8 cellular contexts compared by ENCODE assay signal in genomic region chr4:77240469-77241066, GRCh38.
A peak's percentile ranks its signal among the peaks of the same experiment; 100 is the strongest.
DNase-seq lines count a peak whose midpoint lies in the region; ATAC-seq and TF ChIP-seq lines count a peak whose summit lies in the region.

No MANE protein-coding gene starts in this region.

- peak in 55 of 56 donors; percentile 51 to 87 (median 73) for TF ChIP-seq CTCF in dorsolateral prefrontal cortex (IDR thresholded peaks at IDR 0.05 in 54 of 56, conservative IDR thresholded peaks at IDR 0.05 in 2 of 56; ENCODE audit: low read depth in 1 of 56, partially characterized antibody in 56 of 56)

- H3K36me3 Mint-ChIP-seq in activated CD4-positive, alpha-beta T cell treated with anti-CD3 and anti-CD28 coated beads, Interleukin-2, amount 10 ng/mL, durations not matched to agents 7 days and 5 days (ENCODE audit: low read depth), result no peaks in the 10 kb centered on the region

- H3K27ac Mint-ChIP-seq in activated CD4-positive, alpha-beta T cell treated with anti-CD3 and anti-CD28 coated beads, Interleukin-2, amount 10 ng/mL, durations not matched to agents 7 days and 5 days, result no peak overlapping the region

- intact Hi-C loops in dorsolateral prefrontal cortex (cut with DNase I), result loop anchor here (1.0 to 10.0 kb wide), 4 partner anchors 117 to 364 kb away; partner anchors contain the start of gene CXCL13 (in 1 of the 2)

- DNase-seq in NCI-H446 (lab: John Stamatoyannopoulos, UW) (peak; percentile 7 to 47), NCI-H446 treated with DMSO at 0.1 percent for 48 hours (lab: John Stamatoyannopoulos, UW) (no peak), NCI-H345 (lab: John Stamatoyannopoulos, UW) (peak; percentile 25), dorsolateral prefrontal cortex (peak; percentile 46 to 68 (median 64)), lung microvascular endothelial cell (ENCODE audit: low read depth in 2 of 2) (peak; percentile 55 to 67)
- DNase-seq in activated CD4-positive, alpha-beta T cell treated with anti-CD3 and anti-CD28 coated beads, Interleukin-2, amount 10 ng/mL, durations not matched to agents 7 days and 5 days, result peak; percentile 73
- DNase-seq in stimulated activated CD8-positive, alpha-beta memory T cell treated with anti-CD3 and anti-CD28 coated beads, Interleukin-4, amount 100 ng/mL, for 1 hour (ENCODE audit: low read depth in 2 of 2, low spot score in 1 of 2), result peak; percentile 6 to 19

- CTCF ChIA-PET in activated CD4-positive, alpha-beta T cell treated with anti-CD3 and anti-CD28 coated beads, Interleukin-2, amount 10 ng/mL, durations not matched to agents 7 days and 5 days (lab: Charles Lee), result no interaction called here

- H3K27me3 ChIP-seq in dorsolateral prefrontal cortex, result peaks cover 0 to 6% (median 0%) of the 10 kb centered on the region in 45 donors

- no peaks in the 10 kb centered on the region for H3K4me1 Mint-ChIP-seq in activated CD4-positive, alpha-beta T cell treated with anti-CD3 and anti-CD28 coated beads, Interleukin-2, amount 10 ng/mL, durations not matched to agents 7 days and 5 days

- no peak overlapping the region for H3K4me3 ChIP-seq in dorsolateral prefrontal cortex

- POLR2A ChIA-PET in activated CD4-positive, alpha-beta T cell treated with anti-CD3 and anti-CD28 coated beads, Interleukin-2, amount 10 ng/mL, durations not matched to agents 7 days and 5 days (lab: Charles Lee), result no interaction called here

- peaks cover 3% of the 10 kb centered on the region for H3K27me3 Mint-ChIP-seq in activated CD4-positive, alpha-beta T cell treated with anti-CD3 and anti-CD28 coated beads, Interleukin-2, amount 10 ng/mL, durations not matched to agents 7 days and 5 days

- no peak overlapping the region for H3K27ac ChIP-seq in dorsolateral prefrontal cortex

- no peaks in the 10 kb centered on the region for H3K9me3 Mint-ChIP-seq in activated CD4-positive, alpha-beta T cell treated with anti-CD3 and anti-CD28 coated beads, Interleukin-2, amount 10 ng/mL, durations not matched to agents 7 days and 5 days

- peak; percentile 87 for ATAC-seq in HG02973 (IDR thresholded peaks at IDR 0.05; ENCODE audit: unreplicated experiment)

- H3K4me3 Mint-ChIP-seq in activated CD4-positive, alpha-beta T cell treated with anti-CD3 and anti-CD28 coated beads, Interleukin-2, amount 10 ng/mL, durations not matched to agents 7 days and 5 days, result no peak overlapping the region
